ENCODE assay signal across 1 cellular context in the genomic region with DNA sequence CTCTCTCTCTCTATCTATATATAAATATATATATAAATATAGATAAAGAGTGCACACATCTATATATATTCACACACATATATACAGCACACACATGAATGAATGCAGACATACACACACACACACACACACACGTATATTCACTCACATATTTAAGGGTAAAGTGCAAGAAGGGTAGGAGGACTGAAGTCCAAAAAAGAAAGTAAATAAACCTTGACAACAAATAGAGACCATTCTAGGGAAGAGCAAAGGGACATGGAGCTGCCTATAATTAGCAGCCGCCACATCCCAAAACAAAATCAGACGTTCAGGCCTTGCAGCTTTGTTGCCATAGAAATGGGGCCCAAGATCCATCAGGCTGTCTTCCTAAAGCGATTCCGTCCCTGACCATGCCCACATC.
TF ChIP-seq lines count a peak whose summit lies in the region.

No MANE protein-coding gene starts in this region.

TF ChIP-seq in GM23338, 12 proteins besides CTCF, POLR2A, EP300 and RAD21:
- TF ChIP-seq, protein P1, sequence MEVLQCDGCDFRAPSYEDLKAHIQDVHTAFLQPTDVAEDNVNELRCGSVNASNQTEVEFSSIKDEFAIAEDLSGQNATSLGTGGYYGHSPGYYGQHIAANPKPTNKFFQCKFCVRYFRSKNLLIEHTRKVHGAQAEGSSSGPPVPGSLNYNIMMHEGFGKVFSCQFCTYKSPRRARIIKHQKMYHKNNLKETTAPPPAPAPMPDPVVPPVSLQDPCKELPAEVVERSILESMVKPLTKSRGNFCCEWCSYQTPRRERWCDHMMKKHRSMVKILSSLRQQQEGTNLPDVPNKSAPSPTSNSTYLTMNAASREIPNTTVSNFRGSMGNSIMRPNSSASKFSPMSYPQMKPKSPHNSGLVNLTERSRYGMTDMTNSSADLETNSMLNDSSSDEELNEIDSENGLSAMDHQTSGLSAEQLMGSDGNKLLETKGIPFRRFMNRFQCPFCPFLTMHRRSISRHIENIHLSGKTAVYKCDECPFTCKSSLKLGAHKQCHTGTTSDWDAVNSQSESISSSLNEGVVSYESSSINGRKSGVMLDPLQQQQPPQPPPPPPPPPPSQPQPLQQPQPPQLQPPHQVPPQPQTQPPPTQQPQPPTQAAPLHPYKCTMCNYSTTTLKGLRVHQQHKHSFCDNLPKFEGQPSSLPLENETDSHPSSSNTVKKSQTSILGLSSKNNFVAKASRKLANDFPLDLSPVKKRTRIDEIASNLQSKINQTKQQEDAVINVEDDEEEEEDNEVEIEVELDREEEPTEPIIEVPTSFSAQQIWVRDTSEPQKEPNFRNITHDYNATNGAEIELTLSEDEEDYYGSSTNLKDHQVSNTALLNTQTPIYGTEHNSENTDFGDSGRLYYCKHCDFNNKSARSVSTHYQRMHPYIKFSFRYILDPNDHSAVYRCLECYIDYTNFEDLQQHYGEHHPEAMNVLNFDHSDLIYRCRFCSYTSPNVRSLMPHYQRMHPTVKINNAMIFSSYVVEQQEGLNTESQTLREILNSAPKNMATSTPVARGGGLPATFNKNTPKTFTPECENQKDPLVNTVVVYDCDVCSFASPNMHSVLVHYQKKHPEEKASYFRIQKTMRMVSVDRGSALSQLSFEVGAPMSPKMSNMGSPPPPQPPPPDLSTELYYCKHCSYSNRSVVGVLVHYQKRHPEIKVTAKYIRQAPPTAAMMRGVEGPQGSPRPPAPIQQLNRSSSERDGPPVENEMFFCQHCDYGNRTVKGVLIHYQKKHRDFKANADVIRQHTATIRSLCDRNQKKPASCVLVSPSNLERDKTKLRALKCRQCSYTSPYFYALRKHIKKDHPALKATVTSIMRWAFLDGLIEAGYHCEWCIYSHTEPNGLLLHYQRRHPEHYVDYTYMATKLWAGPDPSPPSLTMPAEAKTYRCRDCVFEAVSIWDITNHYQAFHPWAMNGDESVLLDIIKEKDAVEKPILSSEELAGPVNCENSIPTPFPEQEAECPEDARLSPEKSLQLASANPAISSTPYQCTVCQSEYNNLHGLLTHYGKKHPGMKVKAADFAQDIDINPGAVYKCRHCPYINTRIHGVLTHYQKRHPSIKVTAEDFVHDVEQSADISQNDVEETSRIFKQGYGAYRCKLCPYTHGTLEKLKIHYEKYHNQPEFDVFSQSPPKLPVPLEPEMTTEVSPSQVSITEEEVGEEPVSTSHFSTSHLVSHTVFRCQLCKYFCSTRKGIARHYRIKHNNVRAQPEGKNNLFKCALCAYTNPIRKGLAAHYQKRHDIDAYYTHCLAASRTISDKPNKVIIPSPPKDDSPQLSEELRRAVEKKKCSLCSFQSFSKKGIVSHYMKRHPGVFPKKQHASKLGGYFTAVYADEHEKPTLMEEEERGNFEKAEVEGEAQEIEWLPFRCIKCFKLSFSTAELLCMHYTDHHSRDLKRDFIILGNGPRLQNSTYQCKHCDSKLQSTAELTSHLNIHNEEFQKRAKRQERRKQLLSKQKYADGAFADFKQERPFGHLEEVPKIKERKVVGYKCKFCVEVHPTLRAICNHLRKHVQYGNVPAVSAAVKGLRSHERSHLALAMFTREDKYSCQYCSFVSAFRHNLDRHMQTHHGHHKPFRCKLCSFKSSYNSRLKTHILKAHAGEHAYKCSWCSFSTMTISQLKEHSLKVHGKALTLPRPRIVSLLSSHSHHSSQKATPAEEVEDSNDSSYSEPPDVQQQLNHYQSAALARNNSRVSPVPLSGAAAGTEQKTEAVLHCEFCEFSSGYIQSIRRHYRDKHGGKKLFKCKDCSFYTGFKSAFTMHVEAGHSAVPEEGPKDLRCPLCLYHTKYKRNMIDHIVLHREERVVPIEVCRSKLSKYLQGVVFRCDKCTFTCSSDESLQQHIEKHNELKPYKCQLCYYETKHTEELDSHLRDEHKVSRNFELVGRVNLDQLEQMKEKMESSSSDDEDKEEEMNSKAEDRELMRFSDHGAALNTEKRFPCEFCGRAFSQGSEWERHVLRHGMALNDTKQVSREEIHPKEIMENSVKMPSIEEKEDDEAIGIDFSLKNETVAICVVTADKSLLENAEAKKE (CRISPR knock-in tag; IDR thresholded peaks at IDR 0.05), result no peak
- TF ChIP-seq POLR2AphosphoS5 (IDR thresholded peaks at IDR 0.05; ENCODE audit: low read depth), result no peak
- TF ChIP-seq STAT1 (IDR thresholded peaks at IDR 0.05; ENCODE audit: unreplicated experiment), result no peak
- TF ChIP-seq, protein P2, sequence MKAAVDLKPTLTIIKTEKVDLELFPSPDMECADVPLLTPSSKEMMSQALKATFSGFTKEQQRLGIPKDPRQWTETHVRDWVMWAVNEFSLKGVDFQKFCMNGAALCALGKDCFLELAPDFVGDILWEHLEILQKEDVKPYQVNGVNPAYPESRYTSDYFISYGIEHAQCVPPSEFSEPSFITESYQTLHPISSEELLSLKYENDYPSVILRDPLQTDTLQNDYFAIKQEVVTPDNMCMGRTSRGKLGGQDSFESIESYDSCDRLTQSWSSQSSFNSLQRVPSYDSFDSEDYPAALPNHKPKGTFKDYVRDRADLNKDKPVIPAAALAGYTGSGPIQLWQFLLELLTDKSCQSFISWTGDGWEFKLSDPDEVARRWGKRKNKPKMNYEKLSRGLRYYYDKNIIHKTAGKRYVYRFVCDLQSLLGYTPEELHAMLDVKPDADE (IDR thresholded peaks at IDR 0.05), result no peak
- TF ChIP-seq, protein P3, sequence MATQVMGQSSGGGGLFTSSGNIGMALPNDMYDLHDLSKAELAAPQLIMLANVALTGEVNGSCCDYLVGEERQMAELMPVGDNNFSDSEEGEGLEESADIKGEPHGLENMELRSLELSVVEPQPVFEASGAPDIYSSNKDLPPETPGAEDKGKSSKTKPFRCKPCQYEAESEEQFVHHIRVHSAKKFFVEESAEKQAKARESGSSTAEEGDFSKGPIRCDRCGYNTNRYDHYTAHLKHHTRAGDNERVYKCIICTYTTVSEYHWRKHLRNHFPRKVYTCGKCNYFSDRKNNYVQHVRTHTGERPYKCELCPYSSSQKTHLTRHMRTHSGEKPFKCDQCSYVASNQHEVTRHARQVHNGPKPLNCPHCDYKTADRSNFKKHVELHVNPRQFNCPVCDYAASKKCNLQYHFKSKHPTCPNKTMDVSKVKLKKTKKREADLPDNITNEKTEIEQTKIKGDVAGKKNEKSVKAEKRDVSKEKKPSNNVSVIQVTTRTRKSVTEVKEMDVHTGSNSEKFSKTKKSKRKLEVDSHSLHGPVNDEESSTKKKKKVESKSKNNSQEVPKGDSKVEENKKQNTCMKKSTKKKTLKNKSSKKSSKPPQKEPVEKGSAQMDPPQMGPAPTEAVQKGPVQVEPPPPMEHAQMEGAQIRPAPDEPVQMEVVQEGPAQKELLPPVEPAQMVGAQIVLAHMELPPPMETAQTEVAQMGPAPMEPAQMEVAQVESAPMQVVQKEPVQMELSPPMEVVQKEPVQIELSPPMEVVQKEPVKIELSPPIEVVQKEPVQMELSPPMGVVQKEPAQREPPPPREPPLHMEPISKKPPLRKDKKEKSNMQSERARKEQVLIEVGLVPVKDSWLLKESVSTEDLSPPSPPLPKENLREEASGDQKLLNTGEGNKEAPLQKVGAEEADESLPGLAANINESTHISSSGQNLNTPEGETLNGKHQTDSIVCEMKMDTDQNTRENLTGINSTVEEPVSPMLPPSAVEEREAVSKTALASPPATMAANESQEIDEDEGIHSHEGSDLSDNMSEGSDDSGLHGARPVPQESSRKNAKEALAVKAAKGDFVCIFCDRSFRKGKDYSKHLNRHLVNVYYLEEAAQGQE (IDR thresholded peaks at IDR 0.05; ENCODE audit: unreplicated experiment), result no peak
- TF ChIP-seq ZNF114 (CRISPR knock-in tag; IDR thresholded peaks at IDR 0.05), result no peak
